19 cellular contexts compared by ENCODE assay signal in genomic region chr18:31575515-31576246, GRCh38. TPM values are rescaled to one million over a fixed set of nuclear protein-coding genes. Genes with fewer than 3 reads are reported as not detected.
A peak's percentile ranks its signal among the peaks of the same experiment; 100 is the strongest.
DNase-seq lines count a peak whose midpoint lies in the region; ATAC-seq, FAIRE-seq and TF ChIP-seq lines count a peak whose summit lies in the region.
"Had no signal": no experiment of that assay in that cellular context is flagged by ENCODE, and none has a peak within 500 bp of the region (broad histone marks: within the 10 kb centered on the region; RNA-seq: fewer than 3 reads in every experiment).

No MANE protein-coding gene starts in this region.

- POLR2A ChIA-PET in HepG2 (lab: Yijun Ruan, JAX) = interaction anchor here (0.7 to 1.9 kb wide), 3 partner anchors 11 to 30 kb away, joined by 3 to 10 read pairs (median 3); partner anchors contain the start of gene TTR

- no peaks in the 10 kb centered on the region for H3K36me3 Mint-ChIP-seq in type B pancreatic cell
- H3K36me3 Mint-ChIP-seq: CD4-positive, CD25-positive, alpha-beta regulatory T cell had no signal

- ATAC-seq in heart left ventricle = no peak
- ATAC-seq in HepG2 = peak; percentile 26; the same call in 2 of the 3 replicates
- no peak for ATAC-seq in HG03457 (IDR thresholded peaks at IDR 0.05; ENCODE audit: unreplicated experiment)

- TF ChIP-seq RAD21 in HepG2 (CRISPR knock-in tag; IDR thresholded peaks at IDR 0.05) = no peak

- H3K79me2 ChIP-seq in HepG2 (ENCODE audit: insufficient read depth, low read length) (no peaks in the 10 kb centered on the region), smooth muscle cell (ENCODE audit: low read depth) (no peaks in the 10 kb centered on the region)

- H3K4me3 ChIP-seq in right atrium auricular region (no peak overlapping the region), heart left ventricle (no peak overlapping the region), bronchial epithelial cell (ENCODE audit: low read depth, low read length) (no peak overlapping the region), HepG2 (replicated peaks in 1 of 3; ENCODE audit: insufficient read depth in 1 of 3, low read depth in 2 of 3, low read length in 3 of 3) (no peak overlapping the region), smooth muscle cell (no peak overlapping the region), vagina (no peak overlapping the region)
- H3K4me3 ChIP-seq: BLaER1, HAP-1 had no signal

- H3K27me3 ChIP-seq in right atrium auricular region (no peaks in the 10 kb centered on the region), heart left ventricle (no peaks in the 10 kb centered on the region), bronchial epithelial cell (ENCODE audit: control insufficient read depth, insufficient read depth, low read length) (no peaks in the 10 kb centered on the region), HepG2 (ENCODE audit: control insufficient read depth in 1 of 2, insufficient read depth in 2 of 2, low read length in 2 of 2) (no peaks in the 10 kb centered on the region), smooth muscle cell (ENCODE audit: low read depth) (no peaks in the 10 kb centered on the region), vagina (no peaks in the 10 kb centered on the region)
- H3K27me3 ChIP-seq: BLaER1 had no signal

- peak; percentile 32 for DNase-seq in right atrium auricular region (ENCODE audit: low spot score)
- DNase-seq in heart left ventricle = no peak
- peak; percentile 51 for DNase-seq in bronchial epithelial cell (ENCODE audit: low read depth)
- no peak for DNase-seq in HepG2 (ENCODE audit: low spot score)
- no peak for DNase-seq in smooth muscle cell (lab: John Stamatoyannopoulos, UW; ENCODE audit: unreplicated experiment)
- DNase-seq in vagina (ENCODE audit: extremely low spot score in 2 of 2) = no peak
- no peak for DNase-seq in type B pancreatic cell (ENCODE audit: extremely low spot score, unreplicated experiment)
- DNase-seq: 8988T; AML-193; Calu3; CD4-positive, CD25-positive, alpha-beta regulatory T cell; DMS79; IMR-90 had no signal

- H3K9me3 ChIP-seq in right atrium auricular region = no peaks in the 10 kb centered on the region
- H3K9me3 ChIP-seq in heart left ventricle = no peaks in the 10 kb centered on the region
- H3K9me3 ChIP-seq in HepG2 (ENCODE audit: low read length) = no peaks in the 10 kb centered on the region
- no peaks in the 10 kb centered on the region for H3K9me3 ChIP-seq in smooth muscle cell (replicated peaks; ENCODE audit: low read depth)
- no peaks in the 10 kb centered on the region for H3K9me3 ChIP-seq in vagina
- H3K9me3 ChIP-seq: BLaER1, HAP-1 had no signal

- H3K4me1 ChIP-seq in right atrium auricular region (no peaks in the 10 kb centered on the region), heart left ventricle (no peaks in the 10 kb centered on the region), HepG2 (ENCODE audit: insufficient read depth, low read length) (peaks cover 62% of the 10 kb centered on the region), smooth muscle cell (ENCODE audit: low read depth) (peaks cover 5% of the 10 kb centered on the region), vagina (no peaks in the 10 kb centered on the region)
- H3K4me1 ChIP-seq: BLaER1, HAP-1 had no signal

- peaks cover 12% of the 10 kb centered on the region for H3K4me1 Mint-ChIP-seq in type B pancreatic cell (ENCODE audit: unreplicated experiment)
- H3K4me1 Mint-ChIP-seq: CD4-positive, CD25-positive, alpha-beta regulatory T cell had no signal

- H3K27ac ChIP-seq in right atrium auricular region (no peak overlapping the region), heart left ventricle (no peak overlapping the region), HepG2 (ENCODE audit: extremely low read length, insufficient read depth, low read length) (no peak overlapping the region), smooth muscle cell (ENCODE audit: low read depth) (no peak overlapping the region), vagina (no peak overlapping the region)
- H3K27ac ChIP-seq: BLaER1 had no signal

- no peak for TF ChIP-seq EP300 in HepG2 (IDR thresholded peaks at IDR 0.05; ENCODE audit: low read depth in 2 of 2, low read length in 2 of 2)
- no peak for TF ChIP-seq EP300 in HepG2 (CRISPR knock-in tag; IDR thresholded peaks at IDR 0.05; ENCODE audit: borderline replicate concordance)

- no peak overlapping the region for H3K4me3 Mint-ChIP-seq in type B pancreatic cell
- H3K4me3 Mint-ChIP-seq: CD4-positive, CD25-positive, alpha-beta regulatory T cell had no signal

- H3K36me3 ChIP-seq in right atrium auricular region = no peaks in the 10 kb centered on the region
- no peaks in the 10 kb centered on the region for H3K36me3 ChIP-seq in heart left ventricle
- no peaks in the 10 kb centered on the region for H3K36me3 ChIP-seq in bronchial epithelial cell (ENCODE audit: control insufficient read depth, insufficient read depth, low read length)
- no peaks in the 10 kb centered on the region for H3K36me3 ChIP-seq in HepG2 (replicated peaks in 1 of 2; ENCODE audit: control insufficient read depth in 1 of 2, insufficient read depth in 2 of 2, low read length in 2 of 2)
- H3K36me3 ChIP-seq in smooth muscle cell (ENCODE audit: low read depth) = no peaks in the 10 kb centered on the region
- no peaks in the 10 kb centered on the region for H3K36me3 ChIP-seq in vagina
- H3K36me3 ChIP-seq: BLaER1, HAP-1 had no signal

- no peaks in the 10 kb centered on the region for H4K20me1 ChIP-seq in HepG2 (ENCODE audit: insufficient read depth, low read length)
- H4K20me1 ChIP-seq in smooth muscle cell (ENCODE audit: low read depth) = no peaks in the 10 kb centered on the region
- H4K20me1 ChIP-seq: BLaER1 had no signal

- no TSS peak for BruUV-seq in HepG2 (replicated peaks; lab: Mats Ljungman, UMichigan)

- 63 to 66% (median 64%) methylated on average over 3 of the region's 3 CpGs for WGBS in heart left ventricle, 4 donors
- 6% methylated on average over 3 of the region's 3 CpGs for WGBS in HepG2 (ENCODE audit: low lambda C conversion rate)
- WGBS in smooth muscle cell (ENCODE audit: low lambda C conversion rate) = 69% methylated on average over 3 of the region's 3 CpGs

- in situ Hi-C loops in HepG2 (cut with HindIII; ENCODE audit: extremely low pct_ligation_motif_present, low pct_unique_long_range_greater_than_20kb) = no loop called here

- TF ChIP-seq POLR2A in heart left ventricle (IDR thresholded peaks at IDR 0.05) (no peak), HepG2 (IDR thresholded peaks at IDR 0.05; ENCODE audit: insufficient read depth in 1 of 2, low read depth in 2 of 2, low read length in 2 of 2) (no peak), vagina (IDR thresholded peaks at IDR 0.05) (no peak)

- H3F3A ChIP-seq in smooth muscle cell (ENCODE audit: low read depth) = no peaks in the 10 kb centered on the region

- no peak overlapping the region for H3K9ac ChIP-seq in HepG2 (ENCODE audit: insufficient read depth, low read depth, low read length)
- no peak overlapping the region for H3K9ac ChIP-seq in smooth muscle cell (ENCODE audit: low read depth)
- H3K9ac ChIP-seq: BLaER1 had no signal

- H3K4me2 ChIP-seq in HepG2 (ENCODE audit: low read depth, low read length) (no peak overlapping the region), smooth muscle cell (no peak overlapping the region)
- H3K4me2 ChIP-seq: BLaER1 had no signal

- CTCF ChIA-PET in HepG2 (lab: Yijun Ruan, JAX; ENCODE audit: low intra/inter-chr PET ratio, low total read pairs) = interaction anchor here (1.2 kb wide), 1 partner anchor 16 kb away, joined by 3 read pairs; the partner anchor contains the start of gene TTR

- no peak overlapping the region for H3K27ac Mint-ChIP-seq in type B pancreatic cell

- peaks cover 7% of the 10 kb centered on the region for H3K27me3 Mint-ChIP-seq in type B pancreatic cell
- H3K27me3 Mint-ChIP-seq: CD4-positive, CD25-positive, alpha-beta regulatory T cell had no signal

- H3K9me3 Mint-ChIP-seq in type B pancreatic cell = no peaks in the 10 kb centered on the region
- H3K9me3 Mint-ChIP-seq: CD4-positive, CD25-positive, alpha-beta regulatory T cell had no signal

- intact Hi-C loops in heart left ventricle (cut with DNase I) (no loop called here), HepG2 (cut with micrococcal nuclease; ENCODE audit: unreplicated experiment) (no loop called here), vagina (cut with DNase I) (loop anchor here (10.0 kb wide), 1 partner anchor 249 kb away; no protein-coding TSS in a partner anchor)

- H2AFZ ChIP-seq in HepG2 (ENCODE audit: low read length) (no peak overlapping the region), smooth muscle cell (ENCODE audit: low read depth) (peak overlapping the region; percentile 56)

- TF ChIP-seq CTCF in right atrium auricular region (IDR thresholded peaks at IDR 0.05) (no peak), heart left ventricle (IDR thresholded peaks at IDR 0.05) (no peak), bronchial epithelial cell (IDR thresholded peaks at IDR 0.05; ENCODE audit: insufficient read depth, low read length, severe bottlenecking) (no peak), HepG2 (CRISPR knock-in tag; IDR thresholded peaks at IDR 0.05) (no peak), smooth muscle cell (IDR thresholded peaks at IDR 0.05; ENCODE audit: borderline replicate concordance, insufficient read depth, poor library complexity, severe bottlenecking) (no peak), vagina (IDR thresholded peaks at IDR 0.05) (no peak), type B pancreatic cell (conservative IDR thresholded peaks at IDR 0.05) (no peak)

- FAIRE-seq in bronchial epithelial cell (lab: Jason Lieb, UNC) (peak; percentile 47), HepG2 (lab: Jason Lieb, UNC) (no peak)
- FAIRE-seq: GM12892, H1 had no signal

RNA-seq across cellular contexts. Expression of gene TTR, which starts 16.0 kb away (rescaled TPM):
- total RNA-seq in right atrium auricular region (not detected), heart left ventricle (not detected), bronchial epithelial cell (not detected in 2 replicates), HepG2 (2016; rRNA removed; fragmentation: Illumina TruSeq; extraction: Trizol) (42.2 and 91.3 TPM in 2 replicates), smooth muscle cell (not detected in 2 replicates), vagina (not detected), type B pancreatic cell (ENCODE audit: low replicate concordance) (2,711 and 3,458 TPM in 2 replicates)
- polyA plus RNA-seq in heart left ventricle (under 1 TPM in 1 of 2 donors, not detected in 1; 0.19 TPM), HepG2 (2011; rRNA removed) (496 and 510 TPM in 2 replicates), smooth muscle cell (2.1 and 2.6 TPM in 2 replicates)
- 32.4 and 39.4 TPM in 2 replicates for total RNA-seq in HepG2 (2016; cell fraction: cytosol; rRNA removed; fragmentation: Illumina TruSeq; extraction: Trizol; ENCODE audit: low read depth)
- 43.7 and 93.2 TPM in 2 replicates for total RNA-seq in HepG2 (2016; cell fraction: insoluble cytoplasmic fraction; rRNA removed; fragmentation: Illumina TruSeq; extraction: Trizol)
- total RNA-seq in HepG2 (2016; cell fraction: membrane; rRNA removed; fragmentation: Illumina TruSeq; extraction: Trizol) = 21.6 and 22.8 TPM in 2 replicates
- 86.3 and 86.4 TPM in 2 replicates for total RNA-seq in HepG2 (2016; cell fraction: nucleus; rRNA removed; fragmentation: Illumina TruSeq; extraction: Trizol)
- 553 and 814 TPM in 2 replicates for polyA plus RNA-seq in HepG2 (2011; cell fraction: cytosol; rRNA removed)
- polyA plus RNA-seq in HepG2 (2011; cell fraction: nucleus; rRNA removed) = 104 and 171 TPM in 2 replicates
- 275 and 517 TPM in 2 replicates for polyA plus RNA-seq in HepG2 (2012)
- 43.9 and 49.7 TPM in 2 replicates for polyA plus RNA-seq in HepG2 (2016; cell fraction: cytosol; fragmentation: Illumina TruSeq; extraction: Trizol; ENCODE audit: low read depth)
- polyA plus RNA-seq in HepG2 (2016; cell fraction: insoluble cytoplasmic fraction; fragmentation: Illumina TruSeq; extraction: Trizol; ENCODE audit: low read depth) = 60.6 and 70.2 TPM in 2 replicates
- polyA plus RNA-seq in HepG2 (2016; cell fraction: membrane; fragmentation: Illumina TruSeq; extraction: Trizol; ENCODE audit: low read depth) = 22.7 and 27.7 TPM in 2 replicates
- polyA plus RNA-seq in HepG2 (2016; cell fraction: nucleus; fragmentation: Illumina TruSeq; extraction: Trizol; ENCODE audit: insufficient read depth, low read depth) = 195 and 215 TPM in 2 replicates
- polyA minus RNA-seq in HepG2 (2011; rRNA and poly(A)+ RNA removed; ENCODE audit: low replicate concordance) = 563 TPM in 1 of 2 replicates, not detected in the other
- 185 and 329 TPM in 2 replicates for polyA minus RNA-seq in HepG2 (2011; cell fraction: cytosol; rRNA and poly(A)+ RNA removed)
- polyA minus RNA-seq in HepG2 (2011; cell fraction: nucleus; rRNA and poly(A)+ RNA removed) = 160 and 198 TPM in 2 replicates
- total RNA-seq: CD4-positive, CD25-positive, alpha-beta regulatory T cell; G401; H1; IMR-90 had no signal
- polyA plus RNA-seq: CD4-positive, CD25-positive, alpha-beta regulatory T cell; H1; IMR-90 had no signal

Comparison
In these comparisons a context has a peak if more than half of its experiments do, and no peak if none do; other contexts are left out.
1. DNase-seq: peak in right atrium auricular region (single experiment) and bronchial epithelial cell (single experiment); none in heart left ventricle (0 of 5), HepG2 (single experiment), smooth muscle cell (single experiment), vagina (0 of 2) and type B pancreatic cell (single experiment).
2. RNA of gene TTR, which starts 16.0 kb away (total RNA-seq): 2,711 to 3,458 TPM in type B pancreatic cell and 21.6 to 93.2 TPM in HepG2; not detected in right atrium auricular region, not detected in heart left ventricle, not detected in bronchial epithelial cell, not detected in smooth muscle cell and not detected in vagina (single experiment); every median in the first group is over 10 times any median in the second.